In genomic region chr10:99788598-99789259, GRCh38 we compare ENCODE assay signal across 14 cellular contexts. TPM values are rescaled to one million over a fixed set of nuclear protein-coding genes. Genes with fewer than 3 reads are reported as not detected.
DNase-seq lines count a peak whose midpoint lies in the region; ATAC-seq, FAIRE-seq and TF ChIP-seq lines count a peak whose summit lies in the region.
"Had no signal": no experiment of that assay in that cellular context is flagged by ENCODE, and none has a peak within 500 bp of the region (broad histone marks: within the 10 kb centered on the region; RNA-seq: fewer than 3 reads in every experiment).

No MANE protein-coding gene starts in this region.

- intact Hi-C loops in stomach (cut with DNase I; ENCODE audit: low total_unique reads) = no loop called here

- in situ Hi-C loops in GM23248 (cut with MboI) = no loop called here

- TF ChIP-seq CTCF in chondrocyte (IDR thresholded peaks at IDR 0.05) (no peak), keratinocyte (optimal IDR thresholded peaks at IDR 0.05 in 1 of 3, IDR thresholded peaks at IDR 0.05 in 1 of 3, conservative IDR thresholded peaks at IDR 0.05 in 1 of 3; ENCODE audit: extremely low read depth in 1 of 3, insufficient read depth in 2 of 3, low read length in 3 of 3) (no peak), stomach (IDR thresholded peaks at IDR 0.05) (no peak), coronary artery (IDR thresholded peaks at IDR 0.05) (no peak)

- H3K79me2 ChIP-seq in GM23248 (ENCODE audit: insufficient read depth) (no peaks in the 10 kb centered on the region), keratinocyte (ENCODE audit: control insufficient read depth, insufficient read depth, low read length) (no peaks in the 10 kb centered on the region)

- peak overlapping the region; percentile 53 for H2AFZ ChIP-seq in GM23248
- H2AFZ ChIP-seq in keratinocyte (ENCODE audit: control insufficient read depth, low read length) = no peak overlapping the region

- H3K9me1 ChIP-seq in keratinocyte (ENCODE audit: control insufficient read depth, extremely low read depth, insufficient read depth, low read length) = no peaks in the 10 kb centered on the region

- H3K9me3 ChIP-seq in GM23248 (ENCODE audit: low read depth) = no peaks in the 10 kb centered on the region
- H3K9me3 ChIP-seq in keratinocyte (ENCODE audit: control insufficient read depth, low read depth, low read length) = no peaks in the 10 kb centered on the region
- H3K9me3 ChIP-seq in stomach = no peaks in the 10 kb centered on the region
- H3K9me3 ChIP-seq: thyroid gland had no signal

- no peaks in the 10 kb centered on the region for H3K9me2 ChIP-seq in GM23248 (ENCODE audit: insufficient read depth)

- peak; percentile 48 for FAIRE-seq in keratinocyte (lab: Jason Lieb, UNC)
- FAIRE-seq: D721Med had no signal

- H3K4me3 ChIP-seq in GM23248 (peak overlapping the region; percentile 36), keratinocyte (ENCODE audit: control insufficient read depth in 2 of 3, extremely low read depth in 1 of 3, insufficient read depth in 2 of 3, low read depth in 1 of 3, low read length in 3 of 3) (no peak overlapping the region), stomach (no peak overlapping the region), coronary artery (no peak overlapping the region)
- H3K4me3 ChIP-seq: thyroid gland had no signal

- peak overlapping the region; percentile 66 for H3K4me2 ChIP-seq in GM23248 (ENCODE audit: unreplicated experiment)
- H3K4me2 ChIP-seq in keratinocyte (ENCODE audit: control insufficient read depth, extremely low read depth, insufficient read depth, low read depth, low read length) = no peak overlapping the region

- TF ChIP-seq EP300 in stomach (IDR thresholded peaks at IDR 0.05) = peak; percentile 84

- peaks cover 36% of the 10 kb centered on the region for H3F3A ChIP-seq in GM23248 (ENCODE audit: insufficient read depth)

- H3K36me3 Mint-ChIP-seq in chondrocyte (ENCODE audit: low read depth) = no peaks in the 10 kb centered on the region
- H3K36me3 Mint-ChIP-seq: WTC11 had no signal

- dilution Hi-C loops in keratinocyte (cut with MboI; ENCODE audit: extremely low pct_ligation_motif_present, low sequenced_read_pairs) = no loop called here

- no peak overlapping the region for H3K4me3 Mint-ChIP-seq in chondrocyte (ENCODE audit: unreplicated experiment)
- H3K4me3 Mint-ChIP-seq: mesothelial cell of epicardium, WTC11 had no signal

- 2% methylated on average over 6 of the region's 6 CpGs for WGBS in GM23248 (ENCODE audit: low coverage in 1 of 2, low lambda C conversion rate in 2 of 2, missing lambda C conversion rate in 2 of 2), 2 experiments
- WGBS in stomach, 5 donors = 52 to 81% (median 73%) methylated on average over 6 of the region's 6 CpGs

- peak; percentile 89 for DNase-seq in GM23248
- no peak for DNase-seq in chondrocyte (ENCODE audit: low spot score)
- no peak for DNase-seq in keratinocyte (ENCODE audit: low read depth, low spot score)
- DNase-seq in stomach = no peak
- DNase-seq in coronary artery (ENCODE audit: low spot score) = no peak
- DNase-seq in stimulated activated CD4-positive, alpha-beta T cell treated with anti-CD3 and anti-CD28 coated beads, Interleukin-1b, Interleukin-23, amount 100 ng/mL, for 48 hours = no peak
- DNase-seq: activated effector memory CD4-positive, alpha-beta T cell treated with anti-CD3 and anti-CD28 coated beads, Interleukin-2, amount 50 U/mL, for 16 hours; NCI-H1417 had no signal

- H4K20me1 ChIP-seq in GM23248 (ENCODE audit: insufficient read depth) (no peaks in the 10 kb centered on the region), keratinocyte (ENCODE audit: control insufficient read depth, extremely low read depth, insufficient read depth, low read length) (no peaks in the 10 kb centered on the region)

- H3K27ac Mint-ChIP-seq in chondrocyte (ENCODE audit: unreplicated experiment) = peak overlapping the region; percentile 23
- H3K27ac Mint-ChIP-seq: mesothelial cell of epicardium, WTC11 had no signal

- peak overlapping the region; percentile 53 for H3K9ac ChIP-seq in GM23248
- no peak overlapping the region for H3K9ac ChIP-seq in keratinocyte (ENCODE audit: control insufficient read depth, extremely low read depth, insufficient read depth, low read length)

- H3K36me3 ChIP-seq in GM23248 (ENCODE audit: low read depth) (no peaks in the 10 kb centered on the region), keratinocyte (ENCODE audit: control insufficient read depth in 2 of 2, extremely low read depth in 1 of 2, insufficient read depth in 2 of 2, low read length in 2 of 2) (peaks cover 0 to 4% of the 10 kb centered on the region in 2 experiments), stomach (peaks cover 0 to 5% (median 0%) of the 10 kb centered on the region in 4 donors)
- H3K36me3 ChIP-seq: thyroid gland had no signal

- no peaks in the 10 kb centered on the region for H3K27me3 Mint-ChIP-seq in chondrocyte (ENCODE audit: low read depth)

- no peaks in the 10 kb centered on the region for H3K9me3 Mint-ChIP-seq in chondrocyte (ENCODE audit: low read depth)
- H3K9me3 Mint-ChIP-seq: WTC11 had no signal

- TF ChIP-seq POLR2A in stomach (IDR thresholded peaks at IDR 0.05) = no peak

- H3K27me3 ChIP-seq in GM23248 (replicated peaks; ENCODE audit: insufficient read depth) = no peaks in the 10 kb centered on the region
- no peaks in the 10 kb centered on the region for H3K27me3 ChIP-seq in keratinocyte (ENCODE audit: control insufficient read depth, extremely low read depth, insufficient read depth, low read length)
- H3K27me3 ChIP-seq in stomach = no peaks in the 10 kb centered on the region
- H3K27me3 ChIP-seq: thyroid gland had no signal

- H3K4me1 ChIP-seq in GM23248 (ENCODE audit: insufficient read depth) (peaks cover 36% of the 10 kb centered on the region), keratinocyte (ENCODE audit: control insufficient read depth, extremely low read depth, insufficient read depth, low read length) (peaks cover 24% of the 10 kb centered on the region), stomach (peaks cover 0 to 40% (median 17%) of the 10 kb centered on the region in 4 donors)
- H3K4me1 ChIP-seq: thyroid gland had no signal

- H3K27ac ChIP-seq in GM23248 = peak overlapping the region; percentile 87
- H3K27ac ChIP-seq in keratinocyte (ENCODE audit: control insufficient read depth, insufficient read depth, low read length) = no peak overlapping the region
- H3K27ac ChIP-seq in stomach = peak overlapping the region in 4 of 5 donors; percentile 68 to 82 (median 80)
- peak overlapping the region in 1 of 2 donors; percentile 67 for H3K27ac ChIP-seq in coronary artery
- H3K27ac ChIP-seq: thyroid gland had no signal

- peaks cover 28% of the 10 kb centered on the region for H3K4me1 Mint-ChIP-seq in chondrocyte (ENCODE audit: low read depth)
- H3K4me1 Mint-ChIP-seq: mesothelial cell of epicardium had no signal

- ATAC-seq in HG02852 (IDR thresholded peaks at IDR 0.05; ENCODE audit: unreplicated experiment) (no peak), GM21360 (IDR thresholded peaks at IDR 0.05; ENCODE audit: unreplicated experiment) (no peak)
- ATAC-seq: WTC11 had no signal

RNA-seq across cellular contexts. Expression of gene ABCC2, which starts 6.3 kb away (rescaled TPM):
- under 0.01 and 0.86 TPM in 2 replicates for total RNA-seq in GM23248 (2014; rRNA removed; shearing (Covaris generic))
- polyA plus RNA-seq in GM23248 (2016; fragmentation: Nextera tagmentation; extraction: Ambion mirVana) = 0.19 and 0.20 TPM in 2 replicates
- total RNA-seq in chondrocyte = 0.57 to 0.69 TPM (median 0.63 TPM) in 3 replicates
- polyA plus RNA-seq in keratinocyte = 2.3 to 3.3 TPM (median 2.5 TPM) in 3 replicates
- 2.2 TPM for polyA plus RNA-seq in keratinocyte (2011; ENCODE audit: low read depth)
- 0.71 and 1.8 TPM in 2 replicates for polyA plus RNA-seq in keratinocyte (2011; cell fraction: cytosol; rRNA removed)
- polyA plus RNA-seq in keratinocyte (2011; cell fraction: nucleus; rRNA removed) = 8.4 and 8.6 TPM in 2 replicates
- polyA plus RNA-seq in keratinocyte (2012; ENCODE audit: low replicate concordance) = 1.1 and 1.3 TPM in 2 replicates
- polyA minus RNA-seq in keratinocyte = 2.7 to 8.1 TPM (median 7.4 TPM) in 3 replicates
- polyA minus RNA-seq in keratinocyte (2011; cell fraction: cytosol; rRNA and poly(A)+ RNA removed) = 4.6 TPM
- 7.6 and 15.6 TPM in 2 replicates for polyA minus RNA-seq in keratinocyte (2011; cell fraction: nucleus; rRNA and poly(A)+ RNA removed)
- 1 to 10 TPM in 1 of 5 donors, under 1 TPM in 4; under 0.01 to 6.8 (median 0.58) TPM for total RNA-seq in stomach
- 1 to 10 TPM in 1 of 3 donors, under 1 TPM in 2; 0.50 to 1.2 (median 0.93) TPM for polyA plus RNA-seq in stomach

RNA-seq across cellular contexts. Expression of gene CUTC, which starts 56.7 kb away (rescaled TPM):
- total RNA-seq in GM23248 (2014; rRNA removed; shearing (Covaris generic)) = 20.2 and 20.9 TPM in 2 replicates
- polyA plus RNA-seq in GM23248 (2016; fragmentation: Nextera tagmentation; extraction: Ambion mirVana) (25.7 and 28.5 TPM in 2 replicates), keratinocyte (16.7 to 29.5 TPM (median 24.3 TPM) in 3 replicates), stomach (10 to 100 TPM; 22.4 to 33.6 (median 28.0) TPM)
- total RNA-seq in chondrocyte (14.4 to 19.1 TPM (median 14.5 TPM) in 3 replicates), stomach (10 to 100 TPM in 4 of 5 donors, 1 to 10 TPM in 1; 2.6 to 63.0 (median 45.2) TPM)
- polyA plus RNA-seq in keratinocyte (2011; ENCODE audit: low read depth) = 17.5 TPM
- polyA plus RNA-seq in keratinocyte (2011; cell fraction: cytosol; rRNA removed) = 18.6 and 22.1 TPM in 2 replicates
- polyA plus RNA-seq in keratinocyte (2011; cell fraction: nucleus; rRNA removed) = 22.3 and 28.0 TPM in 2 replicates
- polyA plus RNA-seq in keratinocyte (2012; ENCODE audit: low replicate concordance) = 18.6 and 25.9 TPM in 2 replicates
- 10.7 to 15.8 TPM (median 11.1 TPM) in 3 replicates for polyA minus RNA-seq in keratinocyte
- 9.0 TPM for polyA minus RNA-seq in keratinocyte (2011; cell fraction: cytosol; rRNA and poly(A)+ RNA removed)
- polyA minus RNA-seq in keratinocyte (2011; cell fraction: nucleus; rRNA and poly(A)+ RNA removed) = 10.0 and 16.6 TPM in 2 replicates

RNA-seq across cellular contexts. Expression of gene COX15, which starts 56.8 kb away (rescaled TPM):
- total RNA-seq in GM23248 (2014; rRNA removed; shearing (Covaris generic)) = 20.3 and 21.4 TPM in 2 replicates
- polyA plus RNA-seq in GM23248 (2016; fragmentation: Nextera tagmentation; extraction: Ambion mirVana) (17.1 and 18.3 TPM in 2 replicates), keratinocyte (16.8 to 28.4 TPM (median 27.1 TPM) in 3 replicates), stomach (10 to 100 TPM; 10.0 to 13.7 (median 12.4) TPM)
- total RNA-seq in chondrocyte (20.8 to 29.8 TPM (median 21.3 TPM) in 3 replicates), stomach (10 to 100 TPM in 4 of 5 donors, 1 to 10 TPM in 1; 9.3 to 34.3 (median 14.0) TPM)
- 5.2 TPM for polyA plus RNA-seq in keratinocyte (2011; ENCODE audit: low read depth)
- 16.2 and 20.0 TPM in 2 replicates for polyA plus RNA-seq in keratinocyte (2011; cell fraction: cytosol; rRNA removed)
- 21.1 and 22.9 TPM in 2 replicates for polyA plus RNA-seq in keratinocyte (2011; cell fraction: nucleus; rRNA removed)
- polyA plus RNA-seq in keratinocyte (2012; ENCODE audit: low replicate concordance) = 13.9 and 25.0 TPM in 2 replicates
- 12.0 to 21.9 TPM (median 15.9 TPM) in 3 replicates for polyA minus RNA-seq in keratinocyte
- polyA minus RNA-seq in keratinocyte (2011; cell fraction: cytosol; rRNA and poly(A)+ RNA removed) = 11.1 TPM
- polyA minus RNA-seq in keratinocyte (2011; cell fraction: nucleus; rRNA and poly(A)+ RNA removed) = 6.9 and 14.4 TPM in 2 replicates
